ENCODE assay signal across 23 cellular contexts in the genomic region with DNA sequence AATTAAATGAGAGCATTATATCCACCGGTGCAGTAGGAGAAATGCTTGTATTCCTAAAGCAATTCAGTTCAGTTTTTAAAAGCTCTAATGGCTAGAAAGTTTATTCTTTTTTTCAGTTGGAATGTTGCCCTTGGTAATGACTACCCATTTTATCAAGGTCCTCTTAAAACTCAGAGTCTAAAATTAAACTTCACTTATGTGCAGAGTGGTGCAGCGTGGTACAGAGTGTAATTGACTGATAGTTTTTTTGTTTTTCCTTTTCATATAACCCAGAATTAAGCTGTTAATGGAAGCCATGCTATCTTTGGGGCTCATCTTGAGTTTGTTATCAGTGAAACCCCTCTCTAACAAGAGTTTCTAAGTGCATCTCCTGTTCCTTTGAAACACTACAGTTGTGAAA. TPM values are rescaled to one million over a fixed set of nuclear protein-coding genes. Genes with fewer than 3 reads are reported as not detected.
A peak's percentile ranks its signal among the peaks of the same experiment; 100 is the strongest.
DNase-seq lines count a peak whose midpoint lies in the region; ATAC-seq and TF ChIP-seq lines count a peak whose summit lies in the region.
"Had no signal": no experiment of that assay in that cellular context is flagged by ENCODE, and none has a peak within 500 bp of the region (broad histone marks: within the 10 kb centered on the region; RNA-seq: fewer than 3 reads in every experiment).

No MANE protein-coding gene starts in this region.

- CTCF ChIA-PET in activated CD4-positive, alpha-beta memory T cell treated with anti-CD3 and anti-CD28 coated beads, Interleukin-2, amount 10 ng/mL, durations not matched to agents 7 days and 5 days (lab: Charles Lee), result interaction anchor here (1.5 kb wide), 1 partner anchor 9 kb away, joined by 5 read pairs; no protein-coding TSS in a partner anchor

- H3K4me2 ChIP-seq in GM23248 (ENCODE audit: unreplicated experiment), result no peak overlapping the region

- no peaks in the 10 kb centered on the region for H3K9me2 ChIP-seq in GM23248 (ENCODE audit: insufficient read depth)

- POLR2A ChIA-PET in activated CD4-positive, alpha-beta memory T cell treated with anti-CD3 and anti-CD28 coated beads, Interleukin-2, amount 10 ng/mL, durations not matched to agents 7 days and 5 days (lab: Charles Lee), result interaction anchor here (0.8 kb wide), 1 partner anchor 8 kb away, joined by 3 read pairs; no protein-coding TSS in a partner anchor
- POLR2A ChIA-PET in naive thymus-derived CD8-positive, alpha-beta T cell (lab: Charles Lee), result interaction anchor here (0.5 kb wide), 1 partner anchor 660 kb away, joined by 4 read pairs; no protein-coding TSS in a partner anchor

- no peaks in the 10 kb centered on the region for H3K36me3 ChIP-seq in GM23248 (ENCODE audit: low read depth)
- H3K36me3 ChIP-seq: SJSA1, tibial nerve, WERI-Rb-1 had no signal

- DNase-seq in GM23248 (peak; percentile 4), OCI-M1 (lab: John Stamatoyannopoulos, UW) (peak; percentile 29), natural killer cell (no peak), ecto neural progenitor cell (ENCODE audit: low spot score) (no peak)
- no peak for DNase-seq in effector memory CD8-positive, alpha-beta T cell
- DNase-seq in activated CD4-positive, alpha-beta memory T cell treated with anti-CD3 and anti-CD28 coated beads, Interleukin-2, amount 10 ng/mL, durations not matched to agents 7 days and 5 days, result no peak
- no peak for DNase-seq in naive thymus-derived CD8-positive, alpha-beta T cell
- DNase-seq: activated CD4-positive, alpha-beta memory T cell treated with anti-CD3 and anti-CD28 coated beads for 36 hours; foreskin melanocyte; Kasumi-1; kidney glomerular epithelial cell; mesendoderm; naive thymus-derived CD4-positive, alpha-beta T cell; NCI-H1048; NCI-H1930; NCI-H446; stimulated activated naive CD8-positive, alpha-beta T cell treated with anti-CD3 and anti-CD28 coated beads, Interleukin-15, amount 100 ng/mL, for 72 hours; WERI-Rb-1 had no signal

- H3K9me3 ChIP-seq in GM23248 (ENCODE audit: low read depth), result no peaks in the 10 kb centered on the region
- H3K9me3 ChIP-seq: SJSA1, tibial nerve had no signal

- 0 out of 2 replicates have a peak, but pooled peaks cover 4% of the 10 kb centered on the region for H3F3A ChIP-seq in GM23248 (ENCODE audit: insufficient read depth)

- H3K9me3 Mint-ChIP-seq in effector memory CD8-positive, alpha-beta T cell, result no peaks in the 10 kb centered on the region
- H3K9me3 Mint-ChIP-seq in natural killer cell, result no peaks in the 10 kb centered on the region
- H3K9me3 Mint-ChIP-seq in activated CD4-positive, alpha-beta memory T cell treated with anti-CD3 and anti-CD28 coated beads, Interleukin-2, amount 10 ng/mL, durations not matched to agents 7 days and 5 days, result no peaks in the 10 kb centered on the region
- H3K9me3 Mint-ChIP-seq in naive thymus-derived CD8-positive, alpha-beta T cell, result no peaks in the 10 kb centered on the region
- H3K9me3 Mint-ChIP-seq: activated CD4-positive, alpha-beta memory T cell treated with anti-CD3 and anti-CD28 coated beads for 36 hours; activated naive CD4-positive, alpha-beta T cell treated with anti-CD3 and anti-CD28 coated beads, Interleukin-2, amount 50 U/mL, for 72 hours; activated T-helper 1 cell treated with anti-CD3 and anti-CD28 coated beads, Interleukin-12 subunit alpha, Interleukin-12 subunit beta, Interleukin-2, Interleukin-4 antibody, amounts not matched to agents 30 ng/mL and 10 ng/mL and 1 ng/mL, durations not matched to agents 14 hours and 24 hours and 36 hours; stimulated activated naive CD8-positive, alpha-beta T cell treated with anti-CD3 and anti-CD28 coated beads, Interleukin-15, amount 100 ng/mL, for 72 hours had no signal

- peaks cover 2% of the 10 kb centered on the region for H3K36me3 Mint-ChIP-seq in effector memory CD8-positive, alpha-beta T cell (ENCODE audit: insufficient read depth)
- no peaks in the 10 kb centered on the region for H3K36me3 Mint-ChIP-seq in natural killer cell
- H3K36me3 Mint-ChIP-seq in activated CD4-positive, alpha-beta memory T cell treated with anti-CD3 and anti-CD28 coated beads, Interleukin-2, amount 10 ng/mL, durations not matched to agents 7 days and 5 days (ENCODE audit: low read depth), result no peaks in the 10 kb centered on the region
- H3K36me3 Mint-ChIP-seq in naive thymus-derived CD8-positive, alpha-beta T cell, result no peaks in the 10 kb centered on the region
- H3K36me3 Mint-ChIP-seq: activated CD4-positive, alpha-beta memory T cell treated with anti-CD3 and anti-CD28 coated beads for 36 hours had no signal

- no peak overlapping the region for H3K9ac ChIP-seq in GM23248

- TF ChIP-seq CTCF in natural killer cell (IDR thresholded peaks at IDR 0.05), result no peak

- intact Hi-C loops in natural killer cell (cut with micrococcal nuclease), result loop anchor here (2.0 to 10.0 kb wide), 2 partner anchors 20 to 58 kb away; no protein-coding TSS in a partner anchor

- H3K4me1 Mint-ChIP-seq in effector memory CD8-positive, alpha-beta T cell (ENCODE audit: low read depth in 2 of 2), result peaks cover 52 to 77% of the 10 kb centered on the region in 2 donors
- H3K4me1 Mint-ChIP-seq in natural killer cell, result peaks cover 71 to 73% of the 10 kb centered on the region in 2 donors
- peaks cover 43% of the 10 kb centered on the region for H3K4me1 Mint-ChIP-seq in activated CD4-positive, alpha-beta memory T cell treated with anti-CD3 and anti-CD28 coated beads, Interleukin-2, amount 10 ng/mL, durations not matched to agents 7 days and 5 days
- peaks cover 33 to 74% (median 70%) of the 10 kb centered on the region in 4 donors for H3K4me1 Mint-ChIP-seq in naive thymus-derived CD8-positive, alpha-beta T cell

- no peaks in the 10 kb centered on the region for H3K27me3 ChIP-seq in GM23248 (replicated peaks; ENCODE audit: insufficient read depth)
- H3K27me3 ChIP-seq: SJSA1, tibial nerve had no signal

- H3K27ac ChIP-seq in GM23248, result no peak overlapping the region
- H3K27ac ChIP-seq: SJSA1, skin epidermis, tibial nerve, WERI-Rb-1 had no signal

- peaks cover 62% of the 10 kb centered on the region for H3K79me2 ChIP-seq in GM23248 (ENCODE audit: insufficient read depth)

- H3K4me1 ChIP-seq in GM23248 (ENCODE audit: insufficient read depth), result peaks cover 16% of the 10 kb centered on the region
- H3K4me1 ChIP-seq: SJSA1 had no signal

- peak overlapping the region in 1 of 2 donors; percentile 90 for H3K27ac Mint-ChIP-seq in effector memory CD8-positive, alpha-beta T cell
- H3K27ac Mint-ChIP-seq in natural killer cell, result peak overlapping the region; percentile 27 to 79
- H3K27ac Mint-ChIP-seq in activated CD4-positive, alpha-beta memory T cell treated with anti-CD3 and anti-CD28 coated beads, Interleukin-2, amount 10 ng/mL, durations not matched to agents 7 days and 5 days, result no peak overlapping the region
- peak overlapping the region in 3 of 10 donors; percentile 18 to 21 (median 20) for H3K27ac Mint-ChIP-seq in naive thymus-derived CD8-positive, alpha-beta T cell
- H3K27ac Mint-ChIP-seq: activated CD4-positive, alpha-beta memory T cell treated with anti-CD3 and anti-CD28 coated beads for 36 hours; activated naive CD4-positive, alpha-beta T cell treated with anti-CD3 and anti-CD28 coated beads, Interleukin-2, amount 50 U/mL, for 72 hours; activated T-helper 1 cell treated with anti-CD3 and anti-CD28 coated beads, Interleukin-12 subunit alpha, Interleukin-12 subunit beta, Interleukin-2, Interleukin-4 antibody, amounts not matched to agents 30 ng/mL and 10 ng/mL and 1 ng/mL, durations not matched to agents 14 hours and 24 hours and 36 hours; stimulated activated naive CD8-positive, alpha-beta T cell treated with anti-CD3 and anti-CD28 coated beads, Interleukin-15, amount 100 ng/mL, for 72 hours had no signal

- H4K20me1 ChIP-seq in GM23248 (ENCODE audit: insufficient read depth), result no peaks in the 10 kb centered on the region

- H3K4me3 Mint-ChIP-seq in effector memory CD8-positive, alpha-beta T cell, result peak overlapping the region; percentile 51 to 67
- H3K4me3 Mint-ChIP-seq in natural killer cell, result peak overlapping the region; percentile 36
- no peak overlapping the region for H3K4me3 Mint-ChIP-seq in activated CD4-positive, alpha-beta memory T cell treated with anti-CD3 and anti-CD28 coated beads, Interleukin-2, amount 10 ng/mL, durations not matched to agents 7 days and 5 days
- H3K4me3 Mint-ChIP-seq in naive thymus-derived CD8-positive, alpha-beta T cell, result peak overlapping the region in 1 of 10 donors; percentile 5
- H3K4me3 Mint-ChIP-seq: activated CD4-positive, alpha-beta memory T cell treated with anti-CD3 and anti-CD28 coated beads for 36 hours; activated T-helper 1 cell treated with anti-CD3 and anti-CD28 coated beads, Interleukin-12 subunit alpha, Interleukin-12 subunit beta, Interleukin-2, Interleukin-4 antibody, amounts not matched to agents 30 ng/mL and 10 ng/mL and 1 ng/mL, durations not matched to agents 14 hours and 24 hours and 36 hours had no signal

- WGBS in GM23248 (ENCODE audit: low coverage in 1 of 2, low lambda C conversion rate in 2 of 2, missing lambda C conversion rate in 2 of 2), 2 experiments, result 59 to 65% methylated on average over 2 of the region's 2 CpGs

- no peak for ATAC-seq in effector memory CD8-positive, alpha-beta T cell (replicated peaks)
- no peak for ATAC-seq in natural killer cell
- ATAC-seq in naive thymus-derived CD8-positive, alpha-beta T cell, result no peak
- ATAC-seq: naive thymus-derived CD4-positive, alpha-beta T cell had no signal

- in situ Hi-C loops in GM23248 (cut with MboI), result no loop called here

- no peak overlapping the region for H3K4me3 ChIP-seq in GM23248
- H3K4me3 ChIP-seq: SJSA1, skin epidermis, tibial nerve had no signal

- H2AFZ ChIP-seq in GM23248, result no peak overlapping the region

- H3K27me3 Mint-ChIP-seq in effector memory CD8-positive, alpha-beta T cell, result no peaks in the 10 kb centered on the region
- no peaks in the 10 kb centered on the region for H3K27me3 Mint-ChIP-seq in natural killer cell (ENCODE audit: low read depth in 2 of 2)
- no peaks in the 10 kb centered on the region for H3K27me3 Mint-ChIP-seq in activated CD4-positive, alpha-beta memory T cell treated with anti-CD3 and anti-CD28 coated beads, Interleukin-2, amount 10 ng/mL, durations not matched to agents 7 days and 5 days
- H3K27me3 Mint-ChIP-seq in naive thymus-derived CD8-positive, alpha-beta T cell, result no peaks in the 10 kb centered on the region
- H3K27me3 Mint-ChIP-seq: activated CD4-positive, alpha-beta memory T cell treated with anti-CD3 and anti-CD28 coated beads for 36 hours; naive thymus-derived CD4-positive, alpha-beta T cell; stimulated activated naive CD8-positive, alpha-beta T cell treated with anti-CD3 and anti-CD28 coated beads, Interleukin-15, amount 100 ng/mL, for 72 hours had no signal

RNA-seq across cellular contexts. Expression of a gene that starts 21.4 kb away (rescaled TPM):
- total RNA-seq in GM23248 (2014; rRNA removed; shearing (Covaris generic)), result 8.0 and 14.5 TPM in 2 replicates
- polyA plus RNA-seq in GM23248 (2016; fragmentation: Nextera tagmentation; extraction: Ambion mirVana), result 2.5 and 2.6 TPM in 2 replicates
- total RNA-seq in natural killer cell, result 100 to 1,000 TPM; 122 to 149 (median 124) TPM
- 10 to 100 TPM; 15.8 to 16.6 TPM for total RNA-seq in activated CD4-positive, alpha-beta memory T cell treated with anti-CD3 and anti-CD28 coated beads, Interleukin-2, amount 10 ng/mL, durations not matched to agents 7 days and 5 days
- 10 to 100 TPM; 41.3 to 44.8 TPM for total RNA-seq in naive thymus-derived CD8-positive, alpha-beta T cell
- polyA plus RNA-seq in naive thymus-derived CD8-positive, alpha-beta T cell, result 10 to 100 TPM; 13.0 to 27.2 (median 23.7) TPM

Comparison
In these comparisons a context has a peak if more than half of its experiments do, and no peak if none do; other contexts are left out.
1. DNase-seq: peak in GM23248 (single experiment) and OCI-M1 (single experiment); none in effector memory CD8-positive, alpha-beta T cell (0 of 3), natural killer cell (single experiment), ecto neural progenitor cell (single experiment), activated CD4-positive, alpha-beta memory T cell treated with anti-CD3 and anti-CD28 coated beads, Interleukin-2, amount 10 ng/mL, durations not matched to agents 7 days and 5 days (single experiment) and naive thymus-derived CD8-positive, alpha-beta T cell (0 of 10).